In genomic region chr17:66347661-66348604, GRCh38 we compare ENCODE assay signal across 2 cellular contexts.
TF ChIP-seq lines count a peak whose summit lies in the region.

No MANE protein-coding gene starts in this region.

TF ChIP-seq in IMR-90, 13 proteins besides CTCF, POLR2A, EP300 and RAD21:
- no peak for TF ChIP-seq CEBPB (IDR thresholded peaks at IDR 0.05; ENCODE audit: low read depth, low read length)
- TF ChIP-seq MAFK (IDR thresholded peaks at IDR 0.05; ENCODE audit: low read depth, low read length), result no peak
- no peak for TF ChIP-seq NFE2L2 (IDR thresholded peaks at IDR 0.05; ENCODE audit: low read depth, low read length)
- TF ChIP-seq MXI1 (IDR thresholded peaks at IDR 0.05; ENCODE audit: borderline replicate concordance, low read depth, low read length), result no peak
- TF ChIP-seq MAZ (IDR thresholded peaks at IDR 0.05; ENCODE audit: borderline replicate concordance, low read depth, low read length), result no peak
- TF ChIP-seq RFX5 (IDR thresholded peaks at IDR 0.05; ENCODE audit: low read depth, low read length), result no peak
- no peak for TF ChIP-seq CHD1 (IDR thresholded peaks at IDR 0.05; ENCODE audit: low read depth, low read length)
- no peak for TF ChIP-seq SMC3 (IDR thresholded peaks at IDR 0.05; ENCODE audit: low read depth, low read length)
- TF ChIP-seq FOS (IDR thresholded peaks at IDR 0.05; ENCODE audit: low read depth, low read length), result no peak
- TF ChIP-seq, protein P1, sequence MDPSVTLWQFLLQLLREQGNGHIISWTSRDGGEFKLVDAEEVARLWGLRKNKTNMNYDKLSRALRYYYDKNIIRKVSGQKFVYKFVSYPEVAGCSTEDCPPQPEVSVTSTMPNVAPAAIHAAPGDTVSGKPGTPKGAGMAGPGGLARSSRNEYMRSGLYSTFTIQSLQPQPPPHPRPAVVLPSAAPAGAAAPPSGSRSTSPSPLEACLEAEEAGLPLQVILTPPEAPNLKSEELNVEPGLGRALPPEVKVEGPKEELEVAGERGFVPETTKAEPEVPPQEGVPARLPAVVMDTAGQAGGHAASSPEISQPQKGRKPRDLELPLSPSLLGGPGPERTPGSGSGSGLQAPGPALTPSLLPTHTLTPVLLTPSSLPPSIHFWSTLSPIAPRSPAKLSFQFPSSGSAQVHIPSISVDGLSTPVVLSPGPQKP (IDR thresholded peaks at IDR 0.05; ENCODE audit: borderline replicate concordance, low read depth, low read length), result no peak
- TF ChIP-seq BHLHE40 (IDR thresholded peaks at IDR 0.05; ENCODE audit: low read depth, low read length), result no peak
- TF ChIP-seq, protein P2, sequence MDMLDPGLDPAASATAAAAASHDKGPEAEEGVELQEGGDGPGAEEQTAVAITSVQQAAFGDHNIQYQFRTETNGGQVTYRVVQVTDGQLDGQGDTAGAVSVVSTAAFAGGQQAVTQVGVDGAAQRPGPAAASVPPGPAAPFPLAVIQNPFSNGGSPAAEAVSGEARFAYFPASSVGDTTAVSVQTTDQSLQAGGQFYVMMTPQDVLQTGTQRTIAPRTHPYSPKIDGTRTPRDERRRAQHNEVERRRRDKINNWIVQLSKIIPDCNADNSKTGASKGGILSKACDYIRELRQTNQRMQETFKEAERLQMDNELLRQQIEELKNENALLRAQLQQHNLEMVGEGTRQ (IDR thresholded peaks at IDR 0.05; ENCODE audit: low read depth, low read length), result no peak
- no peak for TF ChIP-seq RCOR1 (IDR thresholded peaks at IDR 0.05; ENCODE audit: insufficient replicate concordance, low read length)

TF ChIP-seq in HepG2, 621 proteins besides CTCF, POLR2A, EP300 and RAD21 (continues in another document):
- TF ChIP-seq ZMYM3 (CRISPR knock-in tag; IDR thresholded peaks at IDR 0.05) (peak; percentile 9; the same call in 1 of the 2 replicates), NBN (conservative IDR thresholded peaks at IDR 0.05) (no peak), HIVEP1 (CRISPR knock-in tag; IDR thresholded peaks at IDR 0.05) (no peak), FOXA3 (CRISPR knock-in tag; IDR thresholded peaks at IDR 0.05) (no peak), THYN1 (CRISPR knock-in tag; IDR thresholded peaks at IDR 0.05; ENCODE audit: borderline replicate concordance, low read depth) (no peak), POLR2G (IDR thresholded peaks at IDR 0.05; ENCODE audit: low read depth, low read length) (no peak), NFE2 (CRISPR knock-in tag; IDR thresholded peaks at IDR 0.05) (no peak), FOSL2 (CRISPR knock-in tag; IDR thresholded peaks at IDR 0.05) (no peak), ZNF180 (CRISPR knock-in tag; IDR thresholded peaks at IDR 0.05; ENCODE audit: borderline replicate concordance, low read depth) (no peak), MZF1 (CRISPR knock-in tag; IDR thresholded peaks at IDR 0.05; ENCODE audit: borderline replicate concordance) (no peak), ASH2L (IDR thresholded peaks at IDR 0.05; ENCODE audit: insufficient read length, low read depth, low read length) (peak; percentile 28), TCF7 (IDR thresholded peaks at IDR 0.05; ENCODE audit: low read depth) (no peak), ZUFSP (CRISPR knock-in tag; IDR thresholded peaks at IDR 0.05; ENCODE audit: borderline replicate concordance) (no peak), CBX5 (CRISPR knock-in tag; IDR thresholded peaks at IDR 0.05; ENCODE audit: borderline replicate concordance) (no peak), TOPORS (CRISPR knock-in tag; IDR thresholded peaks at IDR 0.05) (no peak), FLYWCH1 (CRISPR knock-in tag; IDR thresholded peaks at IDR 0.05) (no peak), SAP130 (CRISPR knock-in tag; IDR thresholded peaks at IDR 0.05; ENCODE audit: low read depth) (peak; percentile 8; the same call in 1 of the 2 replicates), HCFC1 (IDR thresholded peaks at IDR 0.05; ENCODE audit: low read depth, low read length) (no peak), ZMYM2 (CRISPR knock-in tag; IDR thresholded peaks at IDR 0.05) (0 out of 2 replicates have a peak, but pooled peaks have one; percentile 30), ZNF20 (CRISPR knock-in tag; IDR thresholded peaks at IDR 0.05) (no peak), ZNF235 (CRISPR knock-in tag; IDR thresholded peaks at IDR 0.05; ENCODE audit: borderline replicate concordance) (no peak), ZNF577 (CRISPR knock-in tag; IDR thresholded peaks at IDR 0.05; ENCODE audit: borderline replicate concordance, low read depth) (no peak), SNAI1 (CRISPR knock-in tag; IDR thresholded peaks at IDR 0.05; ENCODE audit: borderline replicate concordance) (no peak), KDM5A (IDR thresholded peaks at IDR 0.05; ENCODE audit: borderline replicate concordance, low read length) (0 out of 2 replicates have a peak, but pooled peaks have one; percentile 18), ZNF761 (CRISPR knock-in tag; conservative IDR thresholded peaks at IDR 0.05) (no peak), ZNF296 (CRISPR knock-in tag; conservative IDR thresholded peaks at IDR 0.05) (no peak), CEBPB (IDR thresholded peaks at IDR 0.05; ENCODE audit: borderline replicate concordance, low read depth, low read length) (peak; percentile 73; the same call in 1 of the 2 replicates), ZFP37 (CRISPR knock-in tag; IDR thresholded peaks at IDR 0.05; ENCODE audit: borderline replicate concordance) (no peak), NONO (IDR thresholded peaks at IDR 0.05) (no peak), NONO (CRISPR knock-in tag; conservative IDR thresholded peaks at IDR 0.05) (no peak), ZNF713 (CRISPR knock-in tag; IDR thresholded peaks at IDR 0.05) (no peak), HMG20A (CRISPR knock-in tag; IDR thresholded peaks at IDR 0.05; ENCODE audit: borderline replicate concordance) (no peak), ZBTB43 (CRISPR knock-in tag; conservative IDR thresholded peaks at IDR 0.05) (peak; percentile 69; the same call in 1 of the 2 replicates), ZNF768 (CRISPR knock-in tag; IDR thresholded peaks at IDR 0.05) (no peak), ZNF414 (CRISPR knock-in tag; IDR thresholded peaks at IDR 0.05) (0 out of 2 replicates have a peak, but pooled peaks have one; percentile 26)
- TF ChIP-seq, protein P3, sequence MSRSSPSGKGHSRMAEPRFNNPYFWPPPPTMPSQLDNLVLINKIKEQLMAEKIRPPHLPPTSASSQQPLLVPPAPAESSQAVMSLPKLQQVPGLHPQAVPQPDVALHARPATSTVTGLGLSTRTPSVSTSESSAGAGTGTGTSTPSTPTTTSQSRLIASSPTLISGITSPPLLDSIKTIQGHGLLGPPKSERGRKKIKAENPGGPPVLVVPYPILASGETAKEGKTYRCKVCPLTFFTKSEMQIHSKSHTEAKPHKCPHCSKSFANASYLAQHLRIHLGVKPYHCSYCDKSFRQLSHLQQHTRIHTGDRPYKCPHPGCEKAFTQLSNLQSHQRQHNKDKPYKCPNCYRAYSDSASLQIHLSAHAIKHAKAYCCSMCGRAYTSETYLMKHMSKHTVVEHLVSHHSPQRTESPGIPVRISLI (CRISPR knock-in tag; IDR thresholded peaks at IDR 0.05; ENCODE audit: borderline replicate concordance), result peak; percentile 65
- TF ChIP-seq, protein P4, sequence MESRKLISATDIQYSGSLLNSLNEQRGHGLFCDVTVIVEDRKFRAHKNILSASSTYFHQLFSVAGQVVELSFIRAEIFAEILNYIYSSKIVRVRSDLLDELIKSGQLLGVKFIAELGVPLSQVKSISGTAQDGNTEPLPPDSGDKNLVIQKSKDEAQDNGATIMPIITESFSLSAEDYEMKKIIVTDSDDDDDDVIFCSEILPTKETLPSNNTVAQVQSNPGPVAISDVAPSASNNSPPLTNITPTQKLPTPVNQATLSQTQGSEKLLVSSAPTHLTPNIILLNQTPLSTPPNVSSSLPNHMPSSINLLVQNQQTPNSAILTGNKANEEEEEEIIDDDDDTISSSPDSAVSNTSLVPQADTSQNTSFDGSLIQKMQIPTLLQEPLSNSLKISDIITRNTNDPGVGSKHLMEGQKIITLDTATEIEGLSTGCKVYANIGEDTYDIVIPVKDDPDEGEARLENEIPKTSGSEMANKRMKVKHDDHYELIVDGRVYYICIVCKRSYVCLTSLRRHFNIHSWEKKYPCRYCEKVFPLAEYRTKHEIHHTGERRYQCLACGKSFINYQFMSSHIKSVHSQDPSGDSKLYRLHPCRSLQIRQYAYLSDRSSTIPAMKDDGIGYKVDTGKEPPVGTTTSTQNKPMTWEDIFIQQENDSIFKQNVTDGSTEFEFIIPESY (CRISPR knock-in tag; IDR thresholded peaks at IDR 0.05), result peak; percentile 93
- TF ChIP-seq, protein P5, sequence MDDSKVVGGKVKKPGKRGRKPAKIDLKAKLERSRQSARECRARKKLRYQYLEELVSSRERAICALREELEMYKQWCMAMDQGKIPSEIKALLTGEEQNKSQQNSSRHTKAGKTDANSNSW (CRISPR knock-in tag; IDR thresholded peaks at IDR 0.05; ENCODE audit: borderline replicate concordance), result no peak
- TF ChIP-seq, protein P6, sequence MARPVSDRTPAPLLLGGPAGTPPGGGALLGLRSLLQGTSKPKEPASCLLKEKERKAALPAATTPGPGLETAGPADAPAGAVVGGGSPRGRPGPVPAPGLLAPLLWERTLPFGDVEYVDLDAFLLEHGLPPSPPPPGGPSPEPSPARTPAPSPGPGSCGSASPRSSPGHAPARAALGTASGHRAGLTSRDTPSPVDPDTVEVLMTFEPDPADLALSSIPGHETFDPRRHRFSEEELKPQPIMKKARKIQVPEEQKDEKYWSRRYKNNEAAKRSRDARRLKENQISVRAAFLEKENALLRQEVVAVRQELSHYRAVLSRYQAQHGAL (CRISPR knock-in tag; IDR thresholded peaks at IDR 0.05; ENCODE audit: not compliant biosample characterization), result no peak
- TF ChIP-seq, protein P7, sequence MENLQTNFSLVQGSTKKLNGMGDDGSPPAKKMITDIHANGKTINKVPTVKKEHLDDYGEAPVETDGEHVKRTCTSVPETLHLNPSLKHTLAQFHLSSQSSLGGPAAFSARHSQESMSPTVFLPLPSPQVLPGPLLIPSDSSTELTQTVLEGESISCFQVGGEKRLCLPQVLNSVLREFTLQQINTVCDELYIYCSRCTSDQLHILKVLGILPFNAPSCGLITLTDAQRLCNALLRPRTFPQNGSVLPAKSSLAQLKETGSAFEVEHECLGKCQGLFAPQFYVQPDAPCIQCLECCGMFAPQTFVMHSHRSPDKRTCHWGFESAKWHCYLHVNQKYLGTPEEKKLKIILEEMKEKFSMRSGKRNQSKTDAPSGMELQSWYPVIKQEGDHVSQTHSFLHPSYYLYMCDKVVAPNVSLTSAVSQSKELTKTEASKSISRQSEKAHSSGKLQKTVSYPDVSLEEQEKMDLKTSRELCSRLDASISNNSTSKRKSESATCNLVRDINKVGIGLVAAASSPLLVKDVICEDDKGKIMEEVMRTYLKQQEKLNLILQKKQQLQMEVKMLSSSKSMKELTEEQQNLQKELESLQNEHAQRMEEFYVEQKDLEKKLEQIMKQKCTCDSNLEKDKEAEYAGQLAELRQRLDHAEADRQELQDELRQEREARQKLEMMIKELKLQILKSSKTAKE (CRISPR knock-in tag; IDR thresholded peaks at IDR 0.05; ENCODE audit: borderline replicate concordance), result no peak
- TF ChIP-seq, protein P8, sequence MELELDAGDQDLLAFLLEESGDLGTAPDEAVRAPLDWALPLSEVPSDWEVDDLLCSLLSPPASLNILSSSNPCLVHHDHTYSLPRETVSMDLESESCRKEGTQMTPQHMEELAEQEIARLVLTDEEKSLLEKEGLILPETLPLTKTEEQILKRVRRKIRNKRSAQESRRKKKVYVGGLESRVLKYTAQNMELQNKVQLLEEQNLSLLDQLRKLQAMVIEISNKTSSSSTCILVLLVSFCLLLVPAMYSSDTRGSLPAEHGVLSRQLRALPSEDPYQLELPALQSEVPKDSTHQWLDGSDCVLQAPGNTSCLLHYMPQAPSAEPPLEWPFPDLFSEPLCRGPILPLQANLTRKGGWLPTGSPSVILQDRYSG (CRISPR knock-in tag; IDR thresholded peaks at IDR 0.05), result no peak
- TF ChIP-seq, protein P9, sequence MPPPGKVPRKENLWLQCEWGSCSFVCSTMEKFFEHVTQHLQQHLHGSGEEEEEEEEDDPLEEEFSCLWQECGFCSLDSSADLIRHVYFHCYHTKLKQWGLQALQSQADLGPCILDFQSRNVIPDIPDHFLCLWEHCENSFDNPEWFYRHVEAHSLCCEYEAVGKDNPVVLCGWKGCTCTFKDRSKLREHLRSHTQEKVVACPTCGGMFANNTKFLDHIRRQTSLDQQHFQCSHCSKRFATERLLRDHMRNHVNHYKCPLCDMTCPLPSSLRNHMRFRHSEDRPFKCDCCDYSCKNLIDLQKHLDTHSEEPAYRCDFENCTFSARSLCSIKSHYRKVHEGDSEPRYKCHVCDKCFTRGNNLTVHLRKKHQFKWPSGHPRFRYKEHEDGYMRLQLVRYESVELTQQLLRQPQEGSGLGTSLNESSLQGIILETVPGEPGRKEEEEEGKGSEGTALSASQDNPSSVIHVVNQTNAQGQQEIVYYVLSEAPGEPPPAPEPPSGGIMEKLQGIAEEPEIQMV (CRISPR knock-in tag; IDR thresholded peaks at IDR 0.05; ENCODE audit: low read depth), result no peak
